Comparison of ENCODE assay signal across 2 cellular contexts in the genomic region with DNA sequence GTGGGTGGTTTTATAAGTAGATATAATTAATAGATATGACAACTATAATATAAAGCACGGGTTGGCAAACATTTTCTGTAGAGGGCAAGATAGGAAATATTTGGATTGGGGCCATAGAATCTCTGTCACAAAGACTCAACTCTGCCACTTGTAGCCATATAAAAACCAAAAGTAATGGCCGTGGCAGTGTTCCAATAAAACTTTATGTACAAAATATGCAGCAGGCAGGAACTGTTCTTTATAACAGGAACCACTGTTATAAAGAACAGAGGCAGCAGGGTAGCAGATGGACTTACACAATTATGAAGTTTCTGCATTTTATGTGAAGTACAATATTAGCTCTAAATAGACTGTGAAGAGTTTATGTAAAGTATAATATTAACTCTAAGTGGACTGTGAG.
TF ChIP-seq lines count a peak whose summit lies in the region.

No MANE protein-coding gene starts in this region.

TF ChIP-seq in HepG2, 621 proteins besides CTCF, POLR2A, EP300 and RAD21:
- TF ChIP-seq ZNF556 (CRISPR knock-in tag; IDR thresholded peaks at IDR 0.05; ENCODE audit: borderline replicate concordance): no peak
- TF ChIP-seq, protein P1, sequence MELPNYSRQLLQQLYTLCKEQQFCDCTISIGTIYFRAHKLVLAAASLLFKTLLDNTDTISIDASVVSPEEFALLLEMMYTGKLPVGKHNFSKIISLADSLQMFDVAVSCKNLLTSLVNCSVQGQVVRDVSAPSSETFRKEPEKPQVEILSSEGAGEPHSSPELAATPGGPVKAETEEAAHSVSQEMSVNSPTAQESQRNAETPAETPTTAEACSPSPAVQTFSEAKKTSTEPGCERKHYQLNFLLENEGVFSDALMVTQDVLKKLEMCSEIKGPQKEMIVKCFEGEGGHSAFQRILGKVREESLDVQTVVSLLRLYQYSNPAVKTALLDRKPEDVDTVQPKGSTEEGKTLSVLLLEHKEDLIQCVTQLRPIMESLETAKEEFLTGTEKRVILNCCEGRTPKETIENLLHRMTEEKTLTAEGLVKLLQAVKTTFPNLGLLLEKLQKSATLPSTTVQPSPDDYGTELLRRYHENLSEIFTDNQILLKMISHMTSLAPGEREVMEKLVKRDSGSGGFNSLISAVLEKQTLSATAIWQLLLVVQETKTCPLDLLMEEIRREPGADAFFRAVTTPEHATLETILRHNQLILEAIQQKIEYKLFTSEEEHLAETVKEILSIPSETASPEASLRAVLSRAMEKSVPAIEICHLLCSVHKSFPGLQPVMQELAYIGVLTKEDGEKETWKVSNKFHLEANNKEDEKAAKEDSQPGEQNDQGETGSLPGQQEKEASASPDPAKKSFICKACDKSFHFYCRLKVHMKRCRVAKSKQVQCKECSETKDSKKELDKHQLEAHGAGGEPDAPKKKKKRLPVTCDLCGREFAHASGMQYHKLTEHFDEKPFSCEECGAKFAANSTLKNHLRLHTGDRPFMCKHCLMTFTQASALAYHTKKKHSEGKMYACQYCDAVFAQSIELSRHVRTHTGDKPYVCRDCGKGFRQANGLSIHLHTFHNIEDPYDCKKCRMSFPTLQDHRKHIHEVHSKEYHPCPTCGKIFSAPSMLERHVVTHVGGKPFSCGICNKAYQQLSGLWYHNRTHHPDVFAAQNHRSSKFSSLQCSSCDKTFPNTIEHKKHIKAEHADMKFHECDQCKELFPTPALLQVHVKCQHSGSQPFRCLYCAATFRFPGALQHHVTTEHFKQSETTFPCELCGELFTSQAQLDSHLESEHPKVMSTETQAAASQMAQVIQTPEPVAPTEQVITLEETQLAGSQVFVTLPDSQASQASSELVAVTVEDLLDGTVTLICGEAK (IDR thresholded peaks at IDR 0.05): peak; percentile 54
- TF ChIP-seq, protein P1 (CRISPR knock-in tag; IDR thresholded peaks at IDR 0.05): peak; percentile 60; the same call in 1 of the 2 replicates

TF ChIP-seq in K562, 482 proteins besides CTCF, POLR2A, EP300 and RAD21:
- TF ChIP-seq, protein P1 (IDR thresholded peaks at IDR 0.05): peak; percentile 98
- TF ChIP-seq, protein P1 (CRISPR knock-in tag; IDR thresholded peaks at IDR 0.05): peak; percentile 95
- TF ChIP-seq DPF2 (IDR thresholded peaks at IDR 0.05) (no peak), RAD51 (IDR thresholded peaks at IDR 0.05; ENCODE audit: borderline replicate concordance, low read depth) (no peak), KHSRP (IDR thresholded peaks at IDR 0.05) (no peak)
- TF ChIP-seq, protein P2, sequence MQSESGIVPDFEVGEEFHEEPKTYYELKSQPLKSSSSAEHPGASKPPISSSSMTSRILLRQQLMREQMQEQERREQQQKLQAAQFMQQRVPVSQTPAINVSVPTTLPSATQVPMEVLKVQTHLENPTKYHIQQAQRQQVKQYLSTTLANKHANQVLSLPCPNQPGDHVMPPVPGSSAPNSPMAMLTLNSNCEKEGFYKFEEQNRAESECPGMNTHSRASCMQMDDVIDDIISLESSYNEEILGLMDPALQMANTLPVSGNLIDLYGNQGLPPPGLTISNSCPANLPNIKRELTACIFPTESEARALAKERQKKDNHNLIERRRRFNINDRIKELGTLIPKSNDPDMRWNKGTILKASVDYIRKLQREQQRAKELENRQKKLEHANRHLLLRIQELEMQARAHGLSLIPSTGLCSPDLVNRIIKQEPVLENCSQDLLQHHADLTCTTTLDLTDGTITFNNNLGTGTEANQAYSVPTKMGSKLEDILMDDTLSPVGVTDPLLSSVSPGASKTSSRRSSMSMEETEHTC (IDR thresholded peaks at IDR 0.05): no peak
